ENCODE assay signal across 9 cellular contexts in genomic region chr22:49937758-49938564, GRCh38. TPM values are rescaled to one million over a fixed set of nuclear protein-coding genes. Genes with fewer than 3 reads are reported as not detected.
DNase-seq lines count a peak whose midpoint lies in the region; ATAC-seq and TF ChIP-seq lines count a peak whose summit lies in the region.
"Had no signal": no experiment of that assay in that cellular context is flagged by ENCODE, and none has a peak within 500 bp of the region (broad histone marks: within the 10 kb centered on the region; RNA-seq: fewer than 3 reads in every experiment).

No MANE protein-coding gene starts in this region.

- H3F3A ChIP-seq in DOHH2 (ENCODE audit: control insufficient read depth, insufficient read depth) (peaks cover 16% of the 10 kb centered on the region), GM23248 (ENCODE audit: insufficient read depth) (no peaks in the 10 kb centered on the region)

- H3K27ac ChIP-seq in DOHH2 (ENCODE audit: low read depth, low read length) = no peak overlapping the region
- peak overlapping the region; percentile 94 for H3K27ac ChIP-seq in caudate nucleus (ENCODE audit: low read depth, low read length)
- H3K27ac ChIP-seq in layer of hippocampus (ENCODE audit: low read depth, low read length) = peak overlapping the region; percentile 88
- peak overlapping the region; percentile 96 to 99 (median 96) for H3K27ac ChIP-seq in gastrocnemius medialis
- H3K27ac ChIP-seq in GM23248 = no peak overlapping the region

- TF ChIP-seq POLR2A in gastrocnemius medialis (IDR thresholded peaks at IDR 0.05) = no peak

- no peaks in the 10 kb centered on the region for H4K20me1 ChIP-seq in DOHH2 (ENCODE audit: control insufficient read depth, insufficient read depth, low read depth, low read length)
- H4K20me1 ChIP-seq in GM23248 (ENCODE audit: insufficient read depth) = no peaks in the 10 kb centered on the region

- intact Hi-C loops in gastrocnemius medialis (cut with DNase I; ENCODE audit: low total_unique reads) = loop anchor here (2.0 to 10.0 kb wide), 2 partner anchors 33 to 267 kb away; partner anchors contain the start of gene SELENOO

- H3K79me2 ChIP-seq in DOHH2 (ENCODE audit: control insufficient read depth, low read length) (peaks cover 19% of the 10 kb centered on the region), GM23248 (ENCODE audit: insufficient read depth) (no peaks in the 10 kb centered on the region)

- no peaks in the 10 kb centered on the region for H3K36me3 Mint-ChIP-seq in glutamatergic neuron (ENCODE audit: unreplicated experiment)

- no peaks in the 10 kb centered on the region for H3K9me3 ChIP-seq in DOHH2 (ENCODE audit: control insufficient read depth, insufficient read depth, low read length)
- H3K9me3 ChIP-seq in gastrocnemius medialis = no peaks in the 10 kb centered on the region
- H3K9me3 ChIP-seq in GM23248 (ENCODE audit: low read depth) = no peaks in the 10 kb centered on the region
- no peaks in the 10 kb centered on the region for H3K9me3 ChIP-seq in BE2C

- TF ChIP-seq CTCF in DOHH2 (IDR thresholded peaks at IDR 0.05; ENCODE audit: low read depth, low read length, poor library complexity, severe bottlenecking) = no peak
- no peak for TF ChIP-seq CTCF in gastrocnemius medialis (IDR thresholded peaks at IDR 0.05 in 4 of 5, conservative IDR thresholded peaks at IDR 0.05 in 1 of 5)
- TF ChIP-seq CTCF in glutamatergic neuron (IDR thresholded peaks at IDR 0.05; ENCODE audit: partially characterized antibody, unreplicated experiment) = no peak
- no peak for TF ChIP-seq CTCF in BE2C (IDR thresholded peaks at IDR 0.05; ENCODE audit: low read depth, low read length)

- H3K4me1 Mint-ChIP-seq in glutamatergic neuron (ENCODE audit: low read depth, unreplicated experiment) = peaks cover 7% of the 10 kb centered on the region

- no peaks in the 10 kb centered on the region for H3K27me3 Mint-ChIP-seq in glutamatergic neuron (ENCODE audit: unreplicated experiment)

- H3K4me2 ChIP-seq in DOHH2 (ENCODE audit: low read length) (peak overlapping the region; percentile 77), GM23248 (ENCODE audit: unreplicated experiment) (no peak overlapping the region)

- H3K36me3 ChIP-seq in DOHH2 (ENCODE audit: control insufficient read depth, low read length) (peaks cover 15% of the 10 kb centered on the region), gastrocnemius medialis (no peaks in the 10 kb centered on the region), GM23248 (ENCODE audit: low read depth) (no peaks in the 10 kb centered on the region), BE2C (no peaks in the 10 kb centered on the region)

- H3K4me3 Mint-ChIP-seq in glutamatergic neuron (ENCODE audit: unreplicated experiment) = no peak overlapping the region

- no peak for ATAC-seq in gastrocnemius medialis

- no peak overlapping the region for H3K9ac ChIP-seq in GM23248

- WGBS in GM23248 (ENCODE audit: low coverage in 1 of 2, low lambda C conversion rate in 2 of 2, missing lambda C conversion rate in 2 of 2), 2 experiments = 79 to 83% methylated on average over 25 to 27 of the region's 27 CpGs

- DNase-seq in caudate nucleus (lab: John Stamatoyannopoulos, UW) (peak in 51 of 61 donors; percentile 18 to 86 (median 57)), gastrocnemius medialis (no peak), GM23248 (no peak), NCI-H2107 (lab: John Stamatoyannopoulos, UW) (no peak), glutamatergic neuron (no peak), BE2C (no peak)
- DNase-seq: NCI-H1048 had no signal

- H3K9me2 ChIP-seq in DOHH2 (replicated peaks; ENCODE audit: control insufficient read depth, low read length) (no peaks in the 10 kb centered on the region), GM23248 (ENCODE audit: insufficient read depth) (no peaks in the 10 kb centered on the region)

- H3K27ac Mint-ChIP-seq in glutamatergic neuron (ENCODE audit: unreplicated experiment) = no peak overlapping the region

- no peak overlapping the region for H2AFZ ChIP-seq in GM23248

- H3K9me3 Mint-ChIP-seq in glutamatergic neuron (ENCODE audit: unreplicated experiment) = peaks cover 2% of the 10 kb centered on the region

- peaks cover 40% of the 10 kb centered on the region for H3K4me1 ChIP-seq in DOHH2 (ENCODE audit: control insufficient read depth, low read length)
- H3K4me1 ChIP-seq in gastrocnemius medialis = peaks cover 37 to 43% of the 10 kb centered on the region in 2 donors
- peaks cover 8% of the 10 kb centered on the region; the same call in 1 of the 2 replicates for H3K4me1 ChIP-seq in GM23248 (ENCODE audit: insufficient read depth)
- peaks cover 25% of the 10 kb centered on the region for H3K4me1 ChIP-seq in BE2C

- no peaks in the 10 kb centered on the region for H3K27me3 ChIP-seq in DOHH2 (ENCODE audit: control insufficient read depth, low read length)
- H3K27me3 ChIP-seq in layer of hippocampus (ENCODE audit: control insufficient read depth, insufficient read depth, low read length) = no peaks in the 10 kb centered on the region
- H3K27me3 ChIP-seq in gastrocnemius medialis = no peaks in the 10 kb centered on the region
- H3K27me3 ChIP-seq in GM23248 (replicated peaks; ENCODE audit: insufficient read depth) = no peaks in the 10 kb centered on the region
- no peaks in the 10 kb centered on the region for H3K27me3 ChIP-seq in BE2C

- in situ Hi-C loops in gastrocnemius medialis (cut with MboI; ENCODE audit: low sequenced_read_pairs in 4 of 4) (loop anchor here in 2 of 4 donors (10.0 kb wide), 2 partner anchors 47 to 267 kb away; partner anchors contain the start of gene SELENOO (in 1 of the 2)), GM23248 (cut with MboI) (no loop called here)

- H3K4me3 ChIP-seq in DOHH2 (ENCODE audit: low read length) (no peak overlapping the region; the same call in 1 of the 2 replicates), gastrocnemius medialis (peak overlapping the region; percentile 0 to 62 (median 42)), GM23248 (no peak overlapping the region), BE2C (ENCODE audit: low read depth, low read length) (no peak overlapping the region)

RNA-seq across cellular contexts. Expression of gene CRELD2, which starts 19.5 kb away (rescaled TPM):
- total RNA-seq in gastrocnemius medialis (10 to 100 TPM in 3 of 4 donors, 1 to 10 TPM in 1; 8.9 to 15.0 (median 13.0) TPM), glutamatergic neuron (ENCODE audit: unreplicated experiment) (24.9 TPM)
- 57.1 and 73.2 TPM in 2 replicates for total RNA-seq in GM23248 (2014; rRNA removed; shearing (Covaris generic))
- polyA plus RNA-seq in GM23248 (2016; fragmentation: Nextera tagmentation; extraction: Ambion mirVana) = 78.4 and 80.0 TPM in 2 replicates
- polyA plus RNA-seq in BE2C (2012; ENCODE audit: insufficient read depth, insufficient read length, low read depth) = 33.2 TPM

RNA-seq across cellular contexts. Expression of gene ALG12, which starts 19.7 kb away (rescaled TPM):
- total RNA-seq in gastrocnemius medialis (1 to 10 TPM; 6.4 to 9.6 (median 8.2) TPM), glutamatergic neuron (ENCODE audit: unreplicated experiment) (14.7 TPM)
- total RNA-seq in GM23248 (2014; rRNA removed; shearing (Covaris generic)) = 16.9 and 24.4 TPM in 2 replicates
- polyA plus RNA-seq in GM23248 (2016; fragmentation: Nextera tagmentation; extraction: Ambion mirVana) = 21.9 and 28.5 TPM in 2 replicates
- polyA plus RNA-seq in BE2C (2012; ENCODE audit: insufficient read depth, insufficient read length, low read depth) = 36.3 TPM

RNA-seq across cellular contexts. Expression of gene PIM3, which starts 22.6 kb away (rescaled TPM):
- total RNA-seq in gastrocnemius medialis (100 to 1,000 TPM; 165 to 327 (median 188) TPM), glutamatergic neuron (ENCODE audit: unreplicated experiment) (32.3 TPM)
- 16.2 and 17.3 TPM in 2 replicates for total RNA-seq in GM23248 (2014; rRNA removed; shearing (Covaris generic))
- 10.8 TPM in 2 replicates for polyA plus RNA-seq in GM23248 (2016; fragmentation: Nextera tagmentation; extraction: Ambion mirVana)
- 286 TPM for polyA plus RNA-seq in BE2C (2012; ENCODE audit: insufficient read depth, insufficient read length, low read depth)

Comparison
In these comparisons a context has a peak if more than half of its experiments do, and no peak if none do; other contexts are left out.
1. H3K27ac ChIP-seq: peak in caudate nucleus (single experiment), layer of hippocampus (single experiment) and gastrocnemius medialis (4 of 4); none in DOHH2 (single experiment) and GM23248 (single experiment).
2. H3K4me3 ChIP-seq: peak in gastrocnemius medialis (4 of 4); none in DOHH2 (single experiment), GM23248 (single experiment) and BE2C (single experiment).
3. DNase-seq: peak in caudate nucleus (51 of 61); none in gastrocnemius medialis (0 of 2), GM23248 (single experiment), NCI-H2107 (single experiment), glutamatergic neuron (single experiment) and BE2C (single experiment).